ENCODE assay signal across 1 cellular context in genomic region chr14:90408713-90409112, GRCh38.
TF ChIP-seq lines count a peak whose summit lies in the region.

No MANE protein-coding gene starts in this region.

TF ChIP-seq in HEK293, 187 proteins besides CTCF, POLR2A, EP300 and RAD21 (continued from another document):
- no peak for TF ChIP-seq ZNF26 (tag by site-specific recombination; IDR thresholded peaks at IDR 0.05)
- no peak for TF ChIP-seq ZNF692 (tag by site-specific recombination; IDR thresholded peaks at IDR 0.05)
TF ChIP-seq in HEK293: peak in this region for 0.
